ENCODE assay signal across 13 cellular contexts in genomic region chr12:76636141-76636692, GRCh38.
DNase-seq lines count a peak whose midpoint lies in the region; ATAC-seq and TF ChIP-seq lines count a peak whose summit lies in the region.
"Had no signal": no experiment of that assay in that cellular context is flagged by ENCODE, and none has a peak within 500 bp of the region (broad histone marks: within the 10 kb centered on the region; RNA-seq: fewer than 3 reads in every experiment).

No MANE protein-coding gene starts in this region.

- no peak overlapping the region for H2BK12ac ChIP-seq in mesenchymal stem cell (ENCODE audit: low read length in 2 of 2)

- no peaks in the 10 kb centered on the region for H3K9me3 ChIP-seq in mesenchymal stem cell (ENCODE audit: control insufficient read depth, low read length)

- H4K91ac ChIP-seq in mesenchymal stem cell (ENCODE audit: low read length), result no peak overlapping the region

- no peaks in the 10 kb centered on the region for H3K36me3 ChIP-seq in mesenchymal stem cell (ENCODE audit: control insufficient read depth in 1 of 2, insufficient read depth in 2 of 2, low read depth in 1 of 2, low read length in 2 of 2)

- ATAC-seq in GM18499 (IDR thresholded peaks at IDR 0.05; ENCODE audit: insufficient read depth, unreplicated experiment) (peak; percentile 56), esophagus mucosa (no peak), GM21423 (IDR thresholded peaks at IDR 0.05; ENCODE audit: unreplicated experiment) (no peak), GM18517 (IDR thresholded peaks at IDR 0.05; ENCODE audit: unreplicated experiment) (no peak)
- ATAC-seq: CD8-positive, alpha-beta T cell had no signal

- peak overlapping the region; percentile 32 for H3K27ac ChIP-seq in mesenchymal stem cell (ENCODE audit: low read length, poor library complexity, severe bottlenecking)
- H3K27ac ChIP-seq: GM23248 had no signal

- H3K18ac ChIP-seq in mesenchymal stem cell (ENCODE audit: low read depth in 1 of 2, low read length in 2 of 2), result peak overlapping the region in 1 of 2 experiments; percentile 5

- TF ChIP-seq RAD21 in Ishikawa (IDR thresholded peaks at IDR 0.05; ENCODE audit: low read depth), result no peak

- no peak for TF ChIP-seq EP300 in Ishikawa (IDR thresholded peaks at IDR 0.05; ENCODE audit: borderline replicate concordance)

- no peak overlapping the region for H3K4me3 ChIP-seq in mesenchymal stem cell (ENCODE audit: insufficient read depth in 1 of 2, low read depth in 1 of 2, low read length in 2 of 2)
- H3K4me3 ChIP-seq: GM23248 had no signal

- DNase-seq in dermis blood vessel endothelial cell, result peak; percentile 51
- DNase-seq in mesenchymal stem cell, result no peak
- DNase-seq in NCI-H524 treated with DMSO at 0.1 percent for 48 hours (lab: John Stamatoyannopoulos, UW), result no peak
- DNase-seq: CD8-positive, alpha-beta T cell; GM23248; hippocampal formation; NCI-H2029; stimulated activated CD4-positive, alpha-beta T cell treated with anti-CD3 and anti-CD28 coated beads, Interleukin-4, amount 100 ng/mL, for 4 hours had no signal

- H3K9ac ChIP-seq in mesenchymal stem cell (ENCODE audit: low read length), result no peak overlapping the region
- H3K9ac ChIP-seq: GM23248 had no signal

- no peak overlapping the region for H3K14ac ChIP-seq in mesenchymal stem cell (ENCODE audit: low read length in 2 of 2)

- peaks cover 2% of the 10 kb centered on the region for H3K79me1 ChIP-seq in mesenchymal stem cell (replicated peaks; ENCODE audit: low read length, poor library complexity, severe bottlenecking)

- no peak overlapping the region for H3K4me2 ChIP-seq in mesenchymal stem cell (ENCODE audit: low read length, poor library complexity, severe bottlenecking)

- H2BK5ac ChIP-seq in mesenchymal stem cell (ENCODE audit: low read depth, low read length, poor library complexity, severe bottlenecking), result peak overlapping the region; percentile 73

- H3K23ac ChIP-seq in mesenchymal stem cell (ENCODE audit: low read length in 2 of 2), result no peak overlapping the region

- no peaks in the 10 kb centered on the region for H3K27me3 ChIP-seq in mesenchymal stem cell (ENCODE audit: control insufficient read depth in 1 of 2, insufficient read depth in 1 of 2, low read length in 2 of 2)

- H4K8ac ChIP-seq in mesenchymal stem cell (ENCODE audit: low read length), result no peak overlapping the region

- H3K4ac ChIP-seq in mesenchymal stem cell (ENCODE audit: low read depth in 1 of 2, low read length in 2 of 2), result no peak overlapping the region

- H3K4me1 ChIP-seq in mesenchymal stem cell (ENCODE audit: control insufficient read depth, insufficient read depth, low read depth, low read length), result peaks cover 10% of the 10 kb centered on the region

- H2BK120ac ChIP-seq in mesenchymal stem cell (ENCODE audit: low read depth, low read length), result no peak overlapping the region

- 73% methylated on average over 5 of the region's 5 CpGs for WGBS in mesenchymal stem cell

- H2BK15ac ChIP-seq in mesenchymal stem cell (ENCODE audit: low read depth, poor library complexity, severe bottlenecking), result no peak overlapping the region

- no peak overlapping the region for H2AFZ ChIP-seq in mesenchymal stem cell (ENCODE audit: low read depth, low read length)
- H2AFZ ChIP-seq: GM23248 had no signal

- peak overlapping the region; percentile 4 for H2AK5ac ChIP-seq in mesenchymal stem cell (ENCODE audit: low read length, severe bottlenecking)

TF ChIP-seq in Ishikawa, 13 proteins besides CTCF, POLR2A, EP300 and RAD21:
- TF ChIP-seq TEAD4 (IDR thresholded peaks at IDR 0.05), result no peak
- TF ChIP-seq CEBPB (IDR thresholded peaks at IDR 0.05), result 0 out of 2 replicates have a peak, but pooled peaks have one; percentile 19
